ENCODE assay signal across 1 cellular context in genomic region chr5:90519081-90519480, GRCh38.
TF ChIP-seq lines count a peak whose summit lies in the region.

No MANE protein-coding gene starts in this region.

TF ChIP-seq in GM23338, 12 proteins besides CTCF, POLR2A, EP300 and RAD21:
- TF ChIP-seq ETS1 (IDR thresholded peaks at IDR 0.05), result no peak
- no peak for TF ChIP-seq EZH2phosphoT487 (IDR thresholded peaks at IDR 0.05; ENCODE audit: unreplicated experiment)
- TF ChIP-seq CREB1 (CRISPR knock-in tag; IDR thresholded peaks at IDR 0.05; ENCODE audit: low read depth), result no peak
- no peak for TF ChIP-seq POLR2AphosphoS5 (IDR thresholded peaks at IDR 0.05; ENCODE audit: low read depth)
- TF ChIP-seq STAT1 (IDR thresholded peaks at IDR 0.05; ENCODE audit: unreplicated experiment), result no peak
- no peak for TF ChIP-seq EZH2 (IDR thresholded peaks at IDR 0.05; ENCODE audit: low read depth, unreplicated experiment)
- TF ChIP-seq JUNB (IDR thresholded peaks at IDR 0.05; ENCODE audit: unreplicated experiment), result no peak
- TF ChIP-seq ZNF462 (CRISPR knock-in tag; IDR thresholded peaks at IDR 0.05), result no peak
TF ChIP-seq in GM23338: peak in this region for 0.
